8 cellular contexts compared by ENCODE assay signal in the genomic region with DNA sequence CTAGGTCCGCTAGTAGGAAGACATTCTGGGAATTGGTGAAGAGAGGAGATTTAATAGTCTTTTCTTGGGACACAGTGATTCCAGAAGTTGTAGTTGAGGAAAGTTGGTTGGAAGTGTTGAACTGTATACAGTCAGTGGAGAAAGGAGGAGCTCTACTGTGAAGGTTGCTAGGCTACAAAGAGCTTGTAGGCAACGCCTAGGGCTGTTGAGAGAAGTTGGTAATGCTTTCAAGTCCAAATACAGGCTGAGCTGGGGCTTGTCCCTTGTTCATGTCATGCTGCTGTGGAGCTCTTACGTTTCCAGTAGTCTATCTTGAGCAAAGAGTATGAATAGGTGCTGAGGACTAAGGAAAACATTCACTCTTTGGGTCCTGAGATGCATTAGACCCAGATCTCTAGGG. TPM values are rescaled to one million over a fixed set of nuclear protein-coding genes. Genes with fewer than 3 reads are reported as not detected.
DNase-seq lines count a peak whose midpoint lies in the region; ATAC-seq, FAIRE-seq and TF ChIP-seq lines count a peak whose summit lies in the region.

No MANE protein-coding gene starts in this region.

- H3K4me3 ChIP-seq in SJCRH30 (peak overlapping the region; percentile 81), fibroblast of mammary gland (ENCODE audit: control insufficient read depth, low read depth, low read length) (peak overlapping the region; percentile 72)

- peak; percentile 76 for FAIRE-seq in GM19239 (lab: Jason Lieb, UNC)

- no peaks in the 10 kb centered on the region for H3K27me3 ChIP-seq in SJCRH30

- H3K27me3 Mint-ChIP-seq in osteocyte (ENCODE audit: unreplicated experiment): peaks cover 1% of the 10 kb centered on the region

- no peaks in the 10 kb centered on the region for H3K36me3 ChIP-seq in SJCRH30

- no peak for DNase-seq in GM19239 (ENCODE audit: insufficient read length, low spot score)
- DNase-seq in SJCRH30: peak in 1 of 2 experiments; percentile 11
- DNase-seq in fibroblast of mammary gland (ENCODE audit: low read depth): peak; percentile 30
- no peak for DNase-seq in osteocyte (ENCODE audit: extremely low spot score, unreplicated experiment)
- DNase-seq in DMS114 treated with DMSO at 0.1 percent for 48 hours (lab: John Stamatoyannopoulos, UW; ENCODE audit: unreplicated experiment): no peak
- DNase-seq in caudate nucleus (lab: John Stamatoyannopoulos, UW): no peak

- no peaks in the 10 kb centered on the region for H3K4me1 ChIP-seq in SJCRH30

- peaks cover 15% of the 10 kb centered on the region for H3K4me1 Mint-ChIP-seq in osteocyte (ENCODE audit: unreplicated experiment)

- H3K36me3 Mint-ChIP-seq in osteocyte (ENCODE audit: unreplicated experiment): no peaks in the 10 kb centered on the region

- no peaks in the 10 kb centered on the region for H3K9me3 Mint-ChIP-seq in osteocyte (ENCODE audit: unreplicated experiment)

- peak overlapping the region; percentile 29 for H3K27ac Mint-ChIP-seq in osteocyte (ENCODE audit: unreplicated experiment)

- H3K27ac ChIP-seq in SJCRH30 (peak overlapping the region; percentile 79), caudate nucleus (ENCODE audit: low read depth, low read length) (no peak overlapping the region)

- TF ChIP-seq CTCF in fibroblast of mammary gland (conservative IDR thresholded peaks at IDR 0.05; ENCODE audit: control insufficient read depth, insufficient read depth, low read depth, low read length) (no peak), osteocyte (IDR thresholded peaks at IDR 0.05) (no peak)

- ATAC-seq in HG03432 (IDR thresholded peaks at IDR 0.05; ENCODE audit: unreplicated experiment): no peak
- no peak for ATAC-seq in GM18873 (IDR thresholded peaks at IDR 0.05; ENCODE audit: low FRiP score, unreplicated experiment)

- H3K9me3 ChIP-seq in SJCRH30 (replicated peaks): no peaks in the 10 kb centered on the region

- peak overlapping the region; percentile 76 for H3K4me3 Mint-ChIP-seq in osteocyte (ENCODE audit: unreplicated experiment)

RNA-seq across cellular contexts. Expression of gene TBCEL, which starts 1.1 kb away (rescaled TPM):
- total RNA-seq in SJCRH30 (2014; rRNA removed; shearing (Covaris generic)): 16.2 and 18.0 TPM in 2 replicates
- total RNA-seq in osteocyte: 40.4 and 43.4 TPM in 2 replicates
